ENCODE assay signal across 22 cellular contexts in genomic region chr2:77387324-77387723, GRCh38.
"Had no signal": no experiment of that assay in that cellular context is flagged by ENCODE, and none has a peak within 500 bp of the region (broad histone marks: within the 10 kb centered on the region; RNA-seq: fewer than 3 reads in every experiment).

No MANE protein-coding gene starts in this region.

- H3K4me3 ChIP-seq: gastroesophageal sphincter, hepatocyte, ovary, skin epidermis, uterus had no signal

- H2AFZ ChIP-seq: hepatocyte had no signal

- DNase-seq: activated CD4-positive, alpha-beta T cell treated with anti-CD3 and anti-CD28 coated beads for 4 hours; activated CD4-positive, alpha-beta T cell treated with anti-CD3 and anti-CD28 coated beads, Interleukin-2, amount 50 U/mL, for 4 hours; activated effector memory CD4-positive, alpha-beta T cell treated with anti-CD3 and anti-CD28 coated beads, Interleukin-2, amount 50 U/mL, for 16 hours; activated naive CD4-positive, alpha-beta T cell treated with anti-CD3 and anti-CD28 coated beads, Interleukin-2, amount 10 ng/mL, durations not matched to agents 7 days and 5 days; activated T-cell treated with anti-CD3 and anti-CD28 coated beads for 4 hours; amniotic stem cell; brain microvascular endothelial cell; caudate nucleus; cortex of kidney; effector memory CD8-positive, alpha-beta T cell; left colon; ovary; retina; stimulated activated CD4-positive, alpha-beta T cell treated with anti-CD3 and anti-CD28 coated beads, Interleukin-12 subunit alpha, Interleukin-12 subunit beta, amount 100 ng/mL, for 4 hours; stimulated activated CD4-positive, alpha-beta T cell treated with anti-CD3 and anti-CD28 coated beads, Interleukin-4, amount 100 ng/mL, for 1 hour; uterus had no signal

- H3K4me2 ChIP-seq: hepatocyte had no signal

- H3K9me3 ChIP-seq: gastroesophageal sphincter, ovary, uterus had no signal

- ATAC-seq: effector memory CD8-positive, alpha-beta T cell; gastroesophageal sphincter; left colon; natural killer cell treated with Interleukin-12 subunit alpha and Interleukin-12 subunit beta and Interleukin-15 and Interleukin-18, amount 100 ng/mL, for 72 hours; sciatic nerve; stimulated activated effector memory CD8-positive, alpha-beta T cell treated with anti-CD3 and anti-CD28 coated beads, Interleukin-12 subunit alpha, Interleukin-12 subunit beta, amount 100 ng/mL, for 72 hours had no signal

- H3K27me3 ChIP-seq: brain microvascular endothelial cell, gastroesophageal sphincter, hepatocyte, ovary, uterus had no signal

- H3K27ac ChIP-seq: brain microvascular endothelial cell, gastroesophageal sphincter, hepatocyte, ovary, skin epidermis, uterus had no signal

- H3K36me3 ChIP-seq: brain microvascular endothelial cell, gastroesophageal sphincter, ovary, uterus had no signal

- H3K4me1 ChIP-seq: gastroesophageal sphincter, uterus had no signal
